ENCODE assay signal across 18 cellular contexts in the genomic region with DNA sequence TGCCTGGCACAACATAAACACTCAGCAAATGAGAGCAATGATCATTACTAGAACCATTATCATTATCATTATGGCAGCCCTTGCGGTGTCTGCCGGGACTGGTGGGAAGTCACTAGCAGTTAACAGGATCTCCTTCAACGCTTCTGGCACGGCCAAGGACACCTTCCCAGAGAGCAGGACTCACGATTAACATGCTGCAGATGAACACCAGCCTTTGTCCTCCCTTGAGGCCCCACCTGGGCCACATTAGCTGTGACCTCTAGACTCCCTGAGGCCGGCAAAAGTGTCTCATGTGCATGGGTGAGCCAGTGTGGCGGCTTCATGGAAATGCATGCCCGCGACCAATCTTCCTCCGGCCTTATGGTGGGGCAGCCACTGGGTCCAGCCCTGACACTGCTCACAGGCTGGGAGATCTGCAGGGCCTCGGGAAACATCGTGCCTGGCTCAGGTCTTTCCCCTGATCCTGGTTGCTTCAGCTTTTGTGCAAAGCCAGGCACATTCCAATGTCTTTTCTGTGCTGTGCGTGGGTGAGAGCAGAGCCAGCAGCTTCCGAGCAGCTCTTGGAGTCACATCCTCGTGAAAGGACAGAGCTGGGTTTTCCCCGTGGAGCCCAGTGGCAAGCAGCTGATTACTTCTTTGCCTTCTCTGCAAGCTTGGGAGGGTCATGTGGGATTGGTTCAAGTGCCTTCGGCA.
DNase-seq lines count a peak whose midpoint lies in the region; ATAC-seq and TF ChIP-seq lines count a peak whose summit lies in the region.
"Had no signal": no experiment of that assay in that cellular context is flagged by ENCODE, and none has a peak within 500 bp of the region (broad histone marks: within the 10 kb centered on the region; RNA-seq: fewer than 3 reads in every experiment).

No MANE protein-coding gene starts in this region.

- 65% methylated on average over 10 of the region's 17 CpGs; no CpG with 5 or more reads in 1 of the 2 experiments for WGBS in IMR-90 (ENCODE audit: extremely low coverage in 2 of 2, insufficient read length in 1 of 2), 2 experiments

- H2AK9ac ChIP-seq in IMR-90 (replicated peaks; ENCODE audit: low read depth, low read length, poor library complexity) = no peak overlapping the region

- H3K36me3 Mint-ChIP-seq in neural progenitor cell = no peaks in the 10 kb centered on the region
- H3K36me3 Mint-ChIP-seq: IgD-negative memory B cell; stimulated activated memory B cell treated with anti-CD40 and anti-IgM and Interleukin-4, amounts not matched to agents 10 μg/mL and 1 μg/mL and 100 μg/mL, for 72 hours; T-cell had no signal

- no peaks in the 10 kb centered on the region for H3K79me2 ChIP-seq in neural progenitor cell (ENCODE audit: low read depth)

- ATAC-seq in IMR-90 (ENCODE audit: low read depth) (no peak), GM21390 (IDR thresholded peaks at IDR 0.05; ENCODE audit: unreplicated experiment) (no peak)
- ATAC-seq: stimulated activated memory B cell treated with anti-CD40 and anti-IgM and Interleukin-4, amounts not matched to agents 10 μg/mL and 1 μg/mL and 100 μg/mL, for 72 hours; T-cell had no signal

- no peaks in the 10 kb centered on the region for H3F3A ChIP-seq in neural progenitor cell (ENCODE audit: low read depth)

- H4K5ac ChIP-seq in IMR-90 (ENCODE audit: low read depth, low read length) = no peak overlapping the region

- no TSS peak for BruUV-seq in IMR-90 (replicated peaks; lab: Mats Ljungman, UMichigan)

- H3K27me3 ChIP-seq in IMR-90 (ENCODE audit: control insufficient read depth, insufficient read depth, low read length) (no peaks in the 10 kb centered on the region), neural progenitor cell (no peaks in the 10 kb centered on the region), SJCRH30 (peaks cover 11% of the 10 kb centered on the region)
- H3K27me3 ChIP-seq: breast epithelium had no signal

- no peaks in the 10 kb centered on the region for H3K4me1 ChIP-seq in IMR-90 (ENCODE audit: control insufficient read depth, insufficient read depth, low read length)
- peaks cover 20% of the 10 kb centered on the region for H3K4me1 ChIP-seq in neural progenitor cell
- H3K4me1 ChIP-seq in SJCRH30 = no peaks in the 10 kb centered on the region
- H3K4me1 ChIP-seq: Caco-2 had no signal

- H3K4me1 Mint-ChIP-seq in neural progenitor cell = peaks cover 18% of the 10 kb centered on the region
- H3K4me1 Mint-ChIP-seq: IgD-negative memory B cell; stimulated activated memory B cell treated with anti-CD40 and anti-IgM and Interleukin-4, amounts not matched to agents 10 μg/mL and 1 μg/mL and 100 μg/mL, for 72 hours; T-cell had no signal

- H2AFZ ChIP-seq in IMR-90 (replicated peaks; ENCODE audit: low read length, poor library complexity) = no peak overlapping the region
- no peak overlapping the region for H2AFZ ChIP-seq in neural progenitor cell (replicated peaks)

- H4K8ac ChIP-seq in IMR-90 (ENCODE audit: low read depth in 2 of 2, low read length in 2 of 2) = no peak overlapping the region

- H2AK5ac ChIP-seq in IMR-90 (ENCODE audit: low read depth, low read length) = no peak overlapping the region

- H3K9me3 Mint-ChIP-seq in neural progenitor cell = no peaks in the 10 kb centered on the region
- H3K9me3 Mint-ChIP-seq: IgD-negative memory B cell; stimulated activated memory B cell treated with anti-CD40 and anti-IgM and Interleukin-4, amounts not matched to agents 10 μg/mL and 1 μg/mL and 100 μg/mL, for 72 hours; T-cell had no signal

- peak overlapping the region; percentile 19 for H3K27ac Mint-ChIP-seq in neural progenitor cell
- H3K27ac Mint-ChIP-seq: IgD-negative memory B cell; stimulated activated memory B cell treated with anti-CD40 and anti-IgM and Interleukin-4, amounts not matched to agents 10 μg/mL and 1 μg/mL and 100 μg/mL, for 72 hours; T-cell had no signal

- no peaks in the 10 kb centered on the region for H3K27me3 Mint-ChIP-seq in neural progenitor cell (ENCODE audit: insufficient read depth, low read depth)

- TF ChIP-seq RAD21 in IMR-90 (IDR thresholded peaks at IDR 0.05; ENCODE audit: low read length) = no peak

- POLR2A ChIA-PET in IMR-90 (lab: Charles Lee; ENCODE audit: unreplicated experiment) = no interaction called here

- intact Hi-C loops in IMR-90 (cut with micrococcal nuclease) = no loop called here

- H4K91ac ChIP-seq in IMR-90 (ENCODE audit: insufficient read depth, low read depth, low read length) = no peak overlapping the region

- CTCF ChIA-PET in IMR-90 (lab: Yijun Ruan, JAX) = no interaction called here

- TF ChIP-seq POLR2A in IMR-90 (IDR thresholded peaks at IDR 0.05; ENCODE audit: low read depth, low read length) = no peak

- H3K4me2 ChIP-seq in IMR-90 (ENCODE audit: low read depth, low read length) (no peak overlapping the region), neural progenitor cell (no peak overlapping the region)

- DNase-seq in AG08395 (ENCODE audit: low spot score) (peak; percentile 45), IMR-90 (peak; percentile 15), fibroblast of pulmonary artery (ENCODE audit: low read depth) (peak; percentile 4), neural progenitor cell (ENCODE audit: low spot score) (peak; percentile 47), NCI-H1694 treated with DMSO at 0.1 percent for 48 hours (lab: John Stamatoyannopoulos, UW) (no peak), SKM-1 treated with dmso at 0.1 percent for 144 hours (lab: John Stamatoyannopoulos, UW; ENCODE audit: unreplicated experiment) (no peak), SJCRH30 (no peak)
- DNase-seq: activated CD4-positive, CD25-positive, alpha-beta regulatory T cell; Caco-2; effector CD8-positive, alpha-beta T cell; MV-4-11; NCI-H2107; NCI-H82; T-cell had no signal

- H3K14ac ChIP-seq in IMR-90 (replicated peaks; ENCODE audit: low read depth, low read length) = no peak overlapping the region

- no peak overlapping the region for H3K4me3 ChIP-seq in IMR-90 (ENCODE audit: insufficient read depth, low read depth, low read length)
- no peak overlapping the region for H3K4me3 ChIP-seq in fibroblast of pulmonary artery (replicated peaks; ENCODE audit: low read depth, low read length)
- no peak overlapping the region for H3K4me3 ChIP-seq in neural progenitor cell
- no peak overlapping the region for H3K4me3 ChIP-seq in SJCRH30

- no peak overlapping the region for H2BK20ac ChIP-seq in IMR-90 (ENCODE audit: low read depth, low read length)

- dilution Hi-C loops in IMR-90 (cut with HindIII; ENCODE audit: low sequenced_read_pairs, unreplicated experiment) = no loop called here

- no peak overlapping the region for H3K18ac ChIP-seq in IMR-90 (ENCODE audit: low read depth, low read length)

- TF ChIP-seq CTCF in IMR-90 (conservative IDR thresholded peaks at IDR 0.05; ENCODE audit: low read depth, low read length) (no peak), fibroblast of pulmonary artery (IDR thresholded peaks at IDR 0.05; ENCODE audit: low read length, missing control alignments) (no peak), neural progenitor cell (IDR thresholded peaks at IDR 0.05) (no peak)

- H3K79me1 ChIP-seq in IMR-90 (ENCODE audit: low read depth in 1 of 2, low read length in 2 of 2) = no peaks in the 10 kb centered on the region

- in situ Hi-C loops in IMR-90 (cut with MboI; ENCODE audit: low sequenced_read_pairs) = no loop called here

- H3K9me3 ChIP-seq in IMR-90 (ENCODE audit: control insufficient read depth, insufficient read depth, low read length) = peaks cover 25% of the 10 kb centered on the region
- H3K9me3 ChIP-seq in neural progenitor cell (ENCODE audit: low read depth) = no peaks in the 10 kb centered on the region
- no peaks in the 10 kb centered on the region for H3K9me3 ChIP-seq in SJCRH30 (replicated peaks)
- H3K9me3 ChIP-seq: breast epithelium, Caco-2 had no signal

- no peak overlapping the region for H3K4ac ChIP-seq in IMR-90 (ENCODE audit: low read depth, low read length)

- no peaks in the 10 kb centered on the region for H3K36me3 ChIP-seq in IMR-90 (ENCODE audit: control insufficient read depth, insufficient read depth, low read length)
- no peaks in the 10 kb centered on the region for H3K36me3 ChIP-seq in neural progenitor cell
- H3K36me3 ChIP-seq in SJCRH30 = no peaks in the 10 kb centered on the region
- H3K36me3 ChIP-seq: breast epithelium had no signal

- no peak overlapping the region for H3K9ac ChIP-seq in IMR-90 (ENCODE audit: low read depth, low read length)
- H3K9ac ChIP-seq in neural progenitor cell = no peak overlapping the region

- no peak overlapping the region for H2BK120ac ChIP-seq in IMR-90 (ENCODE audit: low read depth, low read length)

- no peaks in the 10 kb centered on the region for H4K20me1 ChIP-seq in IMR-90 (ENCODE audit: insufficient read depth, low read length)
- no peaks in the 10 kb centered on the region for H4K20me1 ChIP-seq in neural progenitor cell (ENCODE audit: low read depth)

- no peak overlapping the region for H3K23ac ChIP-seq in IMR-90 (ENCODE audit: low read depth, low read length)

- H2BK5ac ChIP-seq in IMR-90 (ENCODE audit: low read depth, low read length, poor library complexity, severe bottlenecking) = no peak overlapping the region

- H3K4me3 Mint-ChIP-seq in neural progenitor cell = no peak overlapping the region
- H3K4me3 Mint-ChIP-seq: IgD-negative memory B cell; stimulated activated memory B cell treated with anti-CD40 and anti-IgM and Interleukin-4, amounts not matched to agents 10 μg/mL and 1 μg/mL and 100 μg/mL, for 72 hours; T-cell had no signal

- no peak overlapping the region for H2BK15ac ChIP-seq in IMR-90 (ENCODE audit: low read depth, low read length)

- no peak overlapping the region for H3K56ac ChIP-seq in IMR-90 (ENCODE audit: extremely low read depth, insufficient read depth, low read length)

- no peaks in the 10 kb centered on the region for H3K9me1 ChIP-seq in IMR-90 (ENCODE audit: insufficient read depth, low read length)

- no peak overlapping the region for H3K27ac ChIP-seq in IMR-90 (ENCODE audit: insufficient read depth, low read length)
- H3K27ac ChIP-seq in neural progenitor cell = no peak overlapping the region
- no peak overlapping the region for H3K27ac ChIP-seq in SJCRH30

TF ChIP-seq in IMR-90, 13 proteins besides CTCF, POLR2A, EP300 and RAD21 (continues in another document):
- TF ChIP-seq MAFK (IDR thresholded peaks at IDR 0.05; ENCODE audit: low read depth, low read length) (no peak), NFE2L2 (IDR thresholded peaks at IDR 0.05; ENCODE audit: low read depth, low read length) (no peak), RFX5 (IDR thresholded peaks at IDR 0.05; ENCODE audit: low read depth, low read length) (no peak), FOS (IDR thresholded peaks at IDR 0.05; ENCODE audit: low read depth, low read length) (no peak)
- TF ChIP-seq, protein P1, sequence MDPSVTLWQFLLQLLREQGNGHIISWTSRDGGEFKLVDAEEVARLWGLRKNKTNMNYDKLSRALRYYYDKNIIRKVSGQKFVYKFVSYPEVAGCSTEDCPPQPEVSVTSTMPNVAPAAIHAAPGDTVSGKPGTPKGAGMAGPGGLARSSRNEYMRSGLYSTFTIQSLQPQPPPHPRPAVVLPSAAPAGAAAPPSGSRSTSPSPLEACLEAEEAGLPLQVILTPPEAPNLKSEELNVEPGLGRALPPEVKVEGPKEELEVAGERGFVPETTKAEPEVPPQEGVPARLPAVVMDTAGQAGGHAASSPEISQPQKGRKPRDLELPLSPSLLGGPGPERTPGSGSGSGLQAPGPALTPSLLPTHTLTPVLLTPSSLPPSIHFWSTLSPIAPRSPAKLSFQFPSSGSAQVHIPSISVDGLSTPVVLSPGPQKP (IDR thresholded peaks at IDR 0.05; ENCODE audit: borderline replicate concordance, low read depth, low read length) = no peak

Comparison
In these comparisons a context has a peak if more than half of its experiments do, and no peak if none do; other contexts are left out.
1. DNase-seq: peak in AG08395 (single experiment), IMR-90 (single experiment), fibroblast of pulmonary artery (single experiment) and neural progenitor cell (single experiment); none in NCI-H1694 treated with DMSO at 0.1 percent for 48 hours (single experiment), SKM-1 treated with dmso at 0.1 percent for 144 hours (single experiment) and SJCRH30 (0 of 2).